In the genomic region with DNA sequence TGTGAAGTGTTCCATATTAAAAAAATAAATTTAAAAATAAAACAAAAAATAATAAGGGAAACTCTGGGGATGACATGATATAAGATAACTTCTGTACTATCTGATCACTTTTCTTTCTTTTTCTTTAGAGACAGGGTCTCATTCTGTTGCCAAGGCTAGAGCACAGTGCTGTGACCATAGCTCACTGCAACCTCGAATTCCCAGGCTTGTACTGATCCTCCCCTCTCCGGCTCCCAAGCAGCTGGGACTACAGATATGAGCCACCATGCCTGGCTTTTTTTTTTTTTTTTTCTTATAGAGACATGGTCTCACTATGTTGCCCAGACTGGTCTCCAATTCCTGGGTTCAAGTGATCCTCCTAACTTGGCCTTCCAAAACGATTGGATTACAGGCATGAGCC, we compare ENCODE assay signal across 9 cellular contexts. TPM values are rescaled to one million over a fixed set of nuclear protein-coding genes. Genes with fewer than 3 reads are reported as not detected.
"Had no signal": no experiment of that assay in that cellular context is flagged by ENCODE, and none has a peak within 500 bp of the region (broad histone marks: within the 10 kb centered on the region; RNA-seq: fewer than 3 reads in every experiment).

No MANE protein-coding gene starts in this region.

- DNase-seq: GOT3, H7, HFFc6, KBM-7 had no signal

- H3K27ac ChIP-seq: HL-60, KMS-11 had no signal

- H3K36me3 ChIP-seq: HAP-1 had no signal

- H3K4me2 ChIP-seq: KMS-11 had no signal

- ATAC-seq: HCT116 had no signal

- H3K4me1 ChIP-seq: HAP-1 had no signal

- H3K9ac ChIP-seq: KMS-11 had no signal

- H3K27ac Mint-ChIP-seq: HFFc6 had no signal

- H3K4me3 ChIP-seq: HAP-1 had no signal

- H3K4me3 Mint-ChIP-seq: HFFc6 had no signal

- H3K9me3 ChIP-seq: HAP-1 had no signal

- H3K9me3 Mint-ChIP-seq: HFFc6 had no signal

RNA-seq across cellular contexts. Expression of a gene that starts 14.9 kb away (rescaled TPM):
- total RNA-seq: H4 had no signal
